In genomic region chr1:145845144-145845513, GRCh38 we compare ENCODE assay signal across 9 cellular contexts. TPM values are rescaled to one million over a fixed set of nuclear protein-coding genes. Genes with fewer than 3 reads are reported as not detected.
DNase-seq lines count a peak whose midpoint lies in the region; ATAC-seq lines count a peak whose summit lies in the region.
"Had no signal": no experiment of that assay in that cellular context is flagged by ENCODE, and none has a peak within 500 bp of the region (broad histone marks: within the 10 kb centered on the region; RNA-seq: fewer than 3 reads in every experiment).

No MANE protein-coding gene starts in this region.

- peaks cover 10% of the 10 kb centered on the region for H3K4me1 ChIP-seq in CD8-positive, alpha-beta memory T cell (ENCODE audit: insufficient read depth, low read length)

- no peak for DNase-seq in CD8-positive, alpha-beta memory T cell
- no peak for DNase-seq in T-helper 17 cell
- peak in 2 of 49 donors; percentile 26 to 44 for DNase-seq in substantia nigra (lab: John Stamatoyannopoulos, UW)
- DNase-seq in glomerular visceral epithelial cell (ENCODE audit: extremely low spot score) = no peak
- DNase-seq in NCI-H1048 (lab: John Stamatoyannopoulos, UW) = no peak

- H3K4me1 Mint-ChIP-seq in CD8-positive, alpha-beta memory T cell = peaks cover 5 to 7% (median 6%) of the 10 kb centered on the region in 3 donors
- peaks cover 7% of the 10 kb centered on the region for H3K4me1 Mint-ChIP-seq in T-helper 17 cell

- H3K36me3 Mint-ChIP-seq in CD8-positive, alpha-beta memory T cell = peaks cover 0 to 44% (median 14%) of the 10 kb centered on the region in 3 donors
- no peaks in the 10 kb centered on the region for H3K36me3 Mint-ChIP-seq in T-helper 17 cell (ENCODE audit: low read depth)

- ATAC-seq in GM19372 (IDR thresholded peaks at IDR 0.05; ENCODE audit: low read depth, unreplicated experiment) = peak; percentile 51
- peak; percentile 75 for ATAC-seq in HG03432 (IDR thresholded peaks at IDR 0.05; ENCODE audit: unreplicated experiment)
- ATAC-seq in T-helper 17 cell = peak; percentile 73

- no peaks in the 10 kb centered on the region for H3K9me3 ChIP-seq in CD8-positive, alpha-beta memory T cell (ENCODE audit: low read length)
- H3K9me3 ChIP-seq in T-helper 17 cell (ENCODE audit: control insufficient read depth, low read length, poor library complexity, severe bottlenecking) = no peaks in the 10 kb centered on the region

- POLR2A ChIA-PET in CD8-positive, alpha-beta memory T cell (lab: Charles Lee) = interaction anchor here (0.6 to 5.4 kb wide), 13 partner anchors 13 to 193 kb away, joined by 3 to 44 read pairs (median 4); partner anchors contain the start of genes PIAS3 and RBM8A

- no peaks in the 10 kb centered on the region for H3K27me3 ChIP-seq in CD8-positive, alpha-beta memory T cell (ENCODE audit: insufficient read depth, low read length, poor library complexity, severe bottlenecking)

- H3K4me3 ChIP-seq in CD8-positive, alpha-beta memory T cell (ENCODE audit: low read length) = peak overlapping the region; percentile 75
- H3K4me3 ChIP-seq in iPS-11a (ENCODE audit: low read depth, low read length) = peak overlapping the region; percentile 47

- no peak overlapping the region for H3K27ac ChIP-seq in CD8-positive, alpha-beta memory T cell (ENCODE audit: low read depth, low read length)
- peak overlapping the region; percentile 49 for H3K27ac ChIP-seq in substantia nigra (ENCODE audit: low read depth, low read length, poor library complexity, severe bottlenecking)

- peaks cover 17% of the 10 kb centered on the region for H3K36me3 ChIP-seq in CD8-positive, alpha-beta memory T cell (ENCODE audit: insufficient read depth, low read length)

- H3K27ac Mint-ChIP-seq in CD8-positive, alpha-beta memory T cell = no peak overlapping the region
- no peak overlapping the region for H3K27ac Mint-ChIP-seq in T-helper 17 cell

- H3K9me3 Mint-ChIP-seq in CD8-positive, alpha-beta memory T cell = no peaks in the 10 kb centered on the region

- no peak overlapping the region for H3K4me3 Mint-ChIP-seq in CD8-positive, alpha-beta memory T cell
- no peak overlapping the region for H3K4me3 Mint-ChIP-seq in T-helper 17 cell

- no peaks in the 10 kb centered on the region for H3K27me3 Mint-ChIP-seq in CD8-positive, alpha-beta memory T cell
- no peaks in the 10 kb centered on the region for H3K27me3 Mint-ChIP-seq in T-helper 17 cell

- CTCF ChIA-PET in CD8-positive, alpha-beta memory T cell (lab: Charles Lee) = interaction anchor here (0.5 to 7.1 kb wide), 51 partner anchors 9 to 201 kb away, joined by 3 to 160 read pairs (median 7); partner anchors contain the start of genes ANKRD34A, ANKRD35, ITGA10 and LIX1L

RNA-seq across cellular contexts. Expression of gene NUDT17, which starts 0.3 kb away (rescaled TPM):
- total RNA-seq in CD8-positive, alpha-beta memory T cell = 1 to 10 TPM; 1.6 to 2.2 TPM
- polyA plus RNA-seq in CD8-positive, alpha-beta memory T cell = 2.8 TPM
- total RNA-seq in T-helper 17 cell = 1 to 10 TPM; 2.1 to 2.2 TPM

RNA-seq across cellular contexts. Expression of gene PIAS3, which starts 13.8 kb away (rescaled TPM):
- total RNA-seq in CD8-positive, alpha-beta memory T cell = 10 to 100 TPM; 16.7 to 18.3 TPM
- polyA plus RNA-seq in CD8-positive, alpha-beta memory T cell = 21.2 TPM
- total RNA-seq in T-helper 17 cell = 10 to 100 TPM; 19.0 to 20.0 TPM

RNA-seq across cellular contexts. Expression of gene POLR3C, which starts 21.1 kb away (rescaled TPM):
- total RNA-seq in CD8-positive, alpha-beta memory T cell = 10 to 100 TPM; 53.1 to 54.1 TPM
- polyA plus RNA-seq in CD8-positive, alpha-beta memory T cell = 47.5 TPM
- total RNA-seq in T-helper 17 cell = 10 to 100 TPM; 19.3 to 25.1 TPM

RNA-seq across cellular contexts. Expression of gene RNF115, which starts 21.2 kb away (rescaled TPM):
- total RNA-seq in CD8-positive, alpha-beta memory T cell = 10 to 100 TPM; 16.9 to 17.8 TPM
- polyA plus RNA-seq in CD8-positive, alpha-beta memory T cell = 9.1 TPM
- 10 to 100 TPM; 14.0 to 16.6 TPM for total RNA-seq in T-helper 17 cell

RNA-seq across cellular contexts. Expression of gene ANKRD35, which starts 40.5 kb away (rescaled TPM):
- total RNA-seq in CD8-positive, alpha-beta memory T cell = 1 to 10 TPM in 1 of 2 experiments, under 1 TPM in 1; 0.80 to 1.0 TPM
- polyA plus RNA-seq in CD8-positive, alpha-beta memory T cell = 1.3 TPM
- not detected for total RNA-seq in T-helper 17 cell
- total RNA-seq: NCI-H460 had no signal
